10 cellular contexts compared by ENCODE assay signal in genomic region chr20:57707320-57707719, GRCh38. TPM values are rescaled to one million over a fixed set of nuclear protein-coding genes. Genes with fewer than 3 reads are reported as not detected.
DNase-seq lines count a peak whose midpoint lies in the region; ATAC-seq, FAIRE-seq and TF ChIP-seq lines count a peak whose summit lies in the region.
"Had no signal": no experiment of that assay in that cellular context is flagged by ENCODE, and none has a peak within 500 bp of the region (broad histone marks: within the 10 kb centered on the region; RNA-seq: fewer than 3 reads in every experiment).

No MANE protein-coding gene starts in this region.

- peaks cover 91% of the 10 kb centered on the region for H3K79me2 ChIP-seq in mammary epithelial cell (ENCODE audit: insufficient read depth, low read length)

- peak overlapping the region; percentile 83 for H3K9ac ChIP-seq in mammary epithelial cell (ENCODE audit: insufficient read depth, low read length)

- no TSS peak for BruUV-seq in mammary epithelial cell (replicated peaks; lab: Mats Ljungman, UMichigan)

- CTCF ChIA-PET in A549 (lab: Yijun Ruan, JAX) (interaction anchor here (0.6 to 3.1 kb wide), 8 partner anchors 8 to 485 kb away, joined by 3 to 14 read pairs (median 4); no protein-coding TSS in a partner anchor), mammary epithelial cell (lab: Charles Lee; ENCODE audit: low non-redundant PET) (no interaction called here)

- peaks cover 70% of the 10 kb centered on the region for H3K4me1 Mint-ChIP-seq in nephron progenitor cell

- H3K27ac Mint-ChIP-seq in nephron progenitor cell: no peak overlapping the region

- H3K9me3 ChIP-seq in A549 (no peaks in the 10 kb centered on the region), mammary epithelial cell (replicated peaks; ENCODE audit: insufficient read depth, low read length) (no peaks in the 10 kb centered on the region)
- H3K9me3 ChIP-seq: neutrophil had no signal

- H3K4me3 ChIP-seq in A549: peak overlapping the region; percentile 81
- peak overlapping the region; percentile 85 to 94 (median 92) for H3K4me3 ChIP-seq in mammary epithelial cell (replicated peaks in 1 of 3; ENCODE audit: insufficient read depth in 1 of 3, low read depth in 2 of 3, low read length in 3 of 3)

- no peaks in the 10 kb centered on the region for H3K27me3 ChIP-seq in mammary epithelial cell (ENCODE audit: insufficient read depth, low read length)

- no peak for TF ChIP-seq CTCF in A549 (IDR thresholded peaks at IDR 0.05)
- TF ChIP-seq CTCF in mammary epithelial cell (conservative IDR thresholded peaks at IDR 0.05 in 1 of 2, IDR thresholded peaks at IDR 0.05 in 1 of 2; ENCODE audit: extremely low read depth in 1 of 2, insufficient read depth in 1 of 2, low read depth in 1 of 2, low read length in 2 of 2): no peak
- no peak for TF ChIP-seq CTCF in nephron progenitor cell (IDR thresholded peaks at IDR 0.05)

- H3K27ac ChIP-seq in A549: peak overlapping the region; percentile 97 to 98
- peak overlapping the region; percentile 67 for H3K27ac ChIP-seq in mammary epithelial cell (ENCODE audit: insufficient read depth, low read depth, low read length)
- H3K27ac ChIP-seq: neutrophil had no signal

- intact Hi-C loops in mammary epithelial cell (cut with micrococcal nuclease): no loop called here

- H3K4me2 ChIP-seq in A549 (peak overlapping the region; percentile 85), mammary epithelial cell (ENCODE audit: insufficient read depth, low read depth, low read length) (peak overlapping the region; percentile 87)

- H3K4me3 Mint-ChIP-seq in nephron progenitor cell: peak overlapping the region; percentile 92

- peaks cover 13% of the 10 kb centered on the region for H3K36me3 ChIP-seq in mammary epithelial cell (ENCODE audit: insufficient read depth, low read length)
- H3K36me3 ChIP-seq: neutrophil had no signal

- dilution Hi-C loops in mammary epithelial cell (cut with HindIII; ENCODE audit: low sequenced_read_pairs): no loop called here

- H3K27me3 Mint-ChIP-seq in nephron progenitor cell (ENCODE audit: low read depth, poor library complexity): peaks cover 44% of the 10 kb centered on the region

- TF ChIP-seq RAD21 in A549 (conservative IDR thresholded peaks at IDR 0.05 in 1 of 2, IDR thresholded peaks at IDR 0.05 in 1 of 2): no peak

- WGBS in A549 (ENCODE audit: missing lambda C conversion rate): 52% methylated on average over 7 of the region's 7 CpGs
- 92% methylated on average over 7 of the region's 7 CpGs for WGBS in mammary epithelial cell (ENCODE audit: low coverage, missing lambda C conversion rate)

- ATAC-seq in A549: no peak
- no peak for ATAC-seq in GM21723 (IDR thresholded peaks at IDR 0.05; ENCODE audit: unreplicated experiment)

- no peak for FAIRE-seq in A549 (lab: Jason Lieb, UNC)

- DNase-seq in A549 (ENCODE audit: low read depth in 1 of 2, low spot score in 1 of 2) (no peak), HT-29 (ENCODE audit: low spot score) (peak; percentile 41), mammary epithelial cell (no peak), nephron progenitor cell (no peak), NCI-H146 treated with DMSO at 0.1 percent for 48 hours (lab: John Stamatoyannopoulos, UW; ENCODE audit: unreplicated experiment) (no peak), DMS114 treated with DMSO at 0.1 percent for 48 hours (lab: John Stamatoyannopoulos, UW; ENCODE audit: unreplicated experiment) (no peak)
- no peak for DNase-seq in activated CD4-positive, CD25-positive, alpha-beta regulatory T cell (lab: John Stamatoyannopoulos, UW)
- DNase-seq: NCI-H1694 had no signal

- H3K4me1 ChIP-seq in A549: peaks cover 64% of the 10 kb centered on the region
- peaks cover 50% of the 10 kb centered on the region for H3K4me1 ChIP-seq in mammary epithelial cell (ENCODE audit: insufficient read depth, low read length)

- H3K36me3 Mint-ChIP-seq in nephron progenitor cell (ENCODE audit: low read depth): no peaks in the 10 kb centered on the region

- TF ChIP-seq EP300 in A549 (IDR thresholded peaks at IDR 0.05): no peak

- no peak overlapping the region for H2AFZ ChIP-seq in mammary epithelial cell (ENCODE audit: low read depth, low read length)

- no peak for TF ChIP-seq POLR2A in A549 (IDR thresholded peaks at IDR 0.05; ENCODE audit: low read length)

- H3K9me3 Mint-ChIP-seq in nephron progenitor cell: no peaks in the 10 kb centered on the region

- POLR2A ChIA-PET in A549 (lab: Yijun Ruan, JAX): interaction anchor here (1.1 to 5.6 kb wide), 2 partner anchors 9 to 42 kb away, joined by 3 to 78 read pairs; no protein-coding TSS in a partner anchor

- in situ Hi-C loops in mammary epithelial cell (cut with MboI; ENCODE audit: low sequenced_read_pairs in 2 of 2): no loop called here

- no peaks in the 10 kb centered on the region for H4K20me1 ChIP-seq in mammary epithelial cell (ENCODE audit: insufficient read depth, low read length)

TF ChIP-seq in A549, 52 proteins besides CTCF, POLR2A, EP300 and RAD21:
- TF ChIP-seq NPAS2 (CRISPR knock-in tag; IDR thresholded peaks at IDR 0.05; ENCODE audit: borderline replicate concordance) (no peak), CBX2 (IDR thresholded peaks at IDR 0.05; ENCODE audit: borderline replicate concordance, low read depth) (no peak), RNF2 (IDR thresholded peaks at IDR 0.05; ENCODE audit: borderline replicate concordance, low read depth) (no peak), HDAC2 (IDR thresholded peaks at IDR 0.05) (no peak), MAZ (IDR thresholded peaks at IDR 0.05; ENCODE audit: borderline replicate concordance, low read depth, low read length) (no peak), BHLHE40 (IDR thresholded peaks at IDR 0.05; ENCODE audit: low read depth, low read length) (no peak)
TF ChIP-seq in A549: peak in this region for 0.

RNA-seq across cellular contexts. Expression of gene PMEPA1, which starts 2.5 kb away (rescaled TPM):
- polyA plus RNA-seq in A549 (2011; rRNA removed) (131 and 150 TPM in 2 replicates), A549 (2017; fragmentation: RNase III; extraction: RNeasy Plus Mini Kit Qiagen cat#74134 plus additional on column Dnase treatment) (114 to 152 TPM (median 147 TPM) in 3 replicates), mammary epithelial cell (67.5 TPM)
- polyA plus RNA-seq in A549 (2012; cell fraction: cytosol; rRNA removed): 145 and 229 TPM in 2 replicates
- polyA plus RNA-seq in A549 (2012; cell fraction: nucleus; rRNA removed): 263 and 339 TPM in 2 replicates
- 151 and 188 TPM in 2 replicates for polyA minus RNA-seq in A549 (2011; rRNA and poly(A)+ RNA removed)
- 47.7 and 66.2 TPM in 2 replicates for total RNA-seq in HT-29 (2014; rRNA removed; shearing (Covaris generic))
- total RNA-seq in mammary epithelial cell: 100 to 1,000 TPM; 100 to 108 TPM
- polyA minus RNA-seq in mammary epithelial cell: 51.3 TPM
